ENCODE assay signal across 11 cellular contexts in genomic region chr16:49503242-49504022, GRCh38.
A peak's percentile ranks its signal among the peaks of the same experiment; 100 is the strongest.
DNase-seq lines count a peak whose midpoint lies in the region; ATAC-seq and TF ChIP-seq lines count a peak whose summit lies in the region.
"Had no signal": no experiment of that assay in that cellular context is flagged by ENCODE, and none has a peak within 500 bp of the region (broad histone marks: within the 10 kb centered on the region; RNA-seq: fewer than 3 reads in every experiment).

No MANE protein-coding gene starts in this region.

- H3K4me1 Mint-ChIP-seq in glutamatergic neuron (ENCODE audit: low read depth, unreplicated experiment) (peaks cover 36% of the 10 kb centered on the region), nephron progenitor cell (peaks cover 46% of the 10 kb centered on the region)

- no peak overlapping the region for H3K4me3 Mint-ChIP-seq in glutamatergic neuron (ENCODE audit: unreplicated experiment)
- no peak overlapping the region for H3K4me3 Mint-ChIP-seq in nephron progenitor cell

- H3K9me3 Mint-ChIP-seq in glutamatergic neuron (ENCODE audit: unreplicated experiment) (peaks cover 25% of the 10 kb centered on the region), nephron progenitor cell (no peaks in the 10 kb centered on the region)

- no peaks in the 10 kb centered on the region for H3K36me3 Mint-ChIP-seq in glutamatergic neuron (ENCODE audit: unreplicated experiment)
- H3K36me3 Mint-ChIP-seq in nephron progenitor cell (ENCODE audit: low read depth) = peaks cover 19% of the 10 kb centered on the region

- ATAC-seq in GM19397 (IDR thresholded peaks at IDR 0.05; ENCODE audit: unreplicated experiment) = peak; percentile 69
- peak; percentile 75 for ATAC-seq in HG03064 (IDR thresholded peaks at IDR 0.05; ENCODE audit: low read depth, unreplicated experiment)

- in situ Hi-C loops in G401 (cut with HindIII; ENCODE audit: low sequenced_read_pairs) = no loop called here

- H3K27me3 Mint-ChIP-seq in glutamatergic neuron (ENCODE audit: unreplicated experiment) (peaks cover 22% of the 10 kb centered on the region), nephron progenitor cell (ENCODE audit: low read depth, poor library complexity) (no peaks in the 10 kb centered on the region)

- peak overlapping the region; percentile 1 for H3K27ac Mint-ChIP-seq in glutamatergic neuron (ENCODE audit: unreplicated experiment)
- H3K27ac Mint-ChIP-seq in nephron progenitor cell = no peak overlapping the region

- TF ChIP-seq CTCF in glutamatergic neuron (IDR thresholded peaks at IDR 0.05; ENCODE audit: partially characterized antibody, unreplicated experiment) (no peak), nephron progenitor cell (IDR thresholded peaks at IDR 0.05) (no peak)

- peak; percentile 80 for DNase-seq in CMK (ENCODE audit: low read depth)
- peak; percentile 13 for DNase-seq in glutamatergic neuron
- DNase-seq in nephron progenitor cell = no peak
- no peak for DNase-seq in G401 (ENCODE audit: low spot score)
- no peak for DNase-seq in COLO829 (ENCODE audit: low spot score)
- no peak for DNase-seq in central memory CD4-positive, alpha-beta T cell
- DNase-seq: activated CD4-positive, alpha-beta T cell treated with anti-CD3 and anti-CD28 coated beads for 4 hours; AML-193; stimulated activated CD4-positive, alpha-beta T cell treated with anti-CD3 and anti-CD28 coated beads, Interleukin-15, amount 100 ng/mL, for 24 hours had no signal

Comparison
In these comparisons a context has a peak if more than half of its experiments do, and no peak if none do; other contexts are left out.
1. DNase-seq: peak in CMK (single experiment) and glutamatergic neuron (single experiment); none in nephron progenitor cell (single experiment), G401 (single experiment), COLO829 (single experiment) and central memory CD4-positive, alpha-beta T cell (single experiment).